Comparison of ENCODE assay signal across 14 cellular contexts in the genomic region with DNA sequence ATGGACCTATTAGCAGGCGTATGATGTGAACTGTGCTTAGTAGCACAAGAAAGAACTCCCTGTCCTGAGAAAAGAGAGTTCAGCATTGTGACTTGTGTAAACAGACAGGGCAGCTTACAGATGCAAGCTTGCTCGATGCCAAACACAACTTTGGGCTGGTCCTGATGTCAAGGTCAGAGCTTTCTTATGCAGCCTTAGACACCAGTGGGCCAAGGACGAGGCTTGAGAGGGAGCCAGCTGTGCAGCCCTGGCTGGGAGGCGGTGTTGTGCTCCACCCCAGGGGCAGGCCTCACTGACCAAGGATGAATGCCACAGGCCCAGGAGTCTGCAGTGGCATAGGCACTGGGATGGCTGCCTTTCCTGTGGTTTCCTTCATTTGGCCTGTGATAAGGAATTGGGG. TPM values are rescaled to one million over a fixed set of nuclear protein-coding genes. Genes with fewer than 3 reads are reported as not detected.
A peak's percentile ranks its signal among the peaks of the same experiment; 100 is the strongest.
DNase-seq lines count a peak whose midpoint lies in the region; ATAC-seq, FAIRE-seq and TF ChIP-seq lines count a peak whose summit lies in the region.
"Had no signal": no experiment of that assay in that cellular context is flagged by ENCODE, and none has a peak within 500 bp of the region (broad histone marks: within the 10 kb centered on the region; RNA-seq: fewer than 3 reads in every experiment).

No MANE protein-coding gene starts in this region.

- H3K9ac ChIP-seq in kidney (ENCODE audit: low read length in 2 of 2), result no peak overlapping the region

- no peak overlapping the region for H3K4me3 ChIP-seq in kidney (ENCODE audit: low read length in 2 of 2)
- no peak overlapping the region for H3K4me3 ChIP-seq in upper lobe of left lung
- H3K4me3 ChIP-seq: GM12878, lung had no signal

- no peak for TF ChIP-seq POLR2A in upper lobe of left lung (IDR thresholded peaks at IDR 0.05)

- H3K36me3 Mint-ChIP-seq in chondrocyte (ENCODE audit: low read depth) (peaks cover 36% of the 10 kb centered on the region), progenitor cell of endocrine pancreas (ENCODE audit: insufficient read depth) (peaks cover 32% of the 10 kb centered on the region)

- H3K27ac Mint-ChIP-seq in chondrocyte (ENCODE audit: unreplicated experiment) (peak overlapping the region; percentile 28), progenitor cell of endocrine pancreas (peak overlapping the region; percentile 70)

- WGBS in upper lobe of left lung, 2 donors, result 55 to 73% methylated on average over 2 to 4 of the region's 4 CpGs

- intact Hi-C loops in kidney (cut with DNase I), result no loop called here

- TF ChIP-seq EP300 in upper lobe of left lung (IDR thresholded peaks at IDR 0.05), result no peak

- H3K27me3 ChIP-seq in upper lobe of left lung, result no peaks in the 10 kb centered on the region

- no peak for DNase-seq in chondrocyte (ENCODE audit: low spot score)
- DNase-seq in kidney, result peak; percentile 78
- DNase-seq in progenitor cell of endocrine pancreas (ENCODE audit: low spot score, unreplicated experiment), result no peak
- peak; percentile 21 to 24 for DNase-seq in upper lobe of left lung
- no peak for DNase-seq in NCI-H510A (lab: John Stamatoyannopoulos, UW)
- DNase-seq in NCI-H345 treated with DMSO at 0.1 percent for 48 hours (lab: John Stamatoyannopoulos, UW; ENCODE audit: unreplicated experiment), result no peak
- DNase-seq: activated CD4-positive, CD25-positive, alpha-beta regulatory T cell treated with anti-CD3 and anti-CD28 coated beads, Interleukin-2, amount 50 U/mL, for 72 hours; cerebellar nuclear complex; NCI-H2029 had no signal

- H3K36me3 ChIP-seq in kidney (ENCODE audit: control insufficient read depth in 1 of 2, insufficient read depth in 2 of 2, low read length in 2 of 2) (peaks cover 48 to 51% of the 10 kb centered on the region in 2 donors), upper lobe of left lung (peaks cover 19 to 72% (median 46%) of the 10 kb centered on the region in 4 donors)

- TF ChIP-seq CTCF in chondrocyte (IDR thresholded peaks at IDR 0.05) (no peak), kidney (IDR thresholded peaks at IDR 0.05; ENCODE audit: borderline replicate concordance, extremely low read depth, insufficient read depth) (no peak), progenitor cell of endocrine pancreas (IDR thresholded peaks at IDR 0.05; ENCODE audit: unreplicated experiment) (no peak), upper lobe of left lung (IDR thresholded peaks at IDR 0.05) (no peak)

- peaks cover 15 to 18% of the 10 kb centered on the region in 2 donors for H3K4me1 ChIP-seq in kidney (ENCODE audit: control insufficient read depth in 1 of 2, insufficient read depth in 1 of 2, low read depth in 1 of 2, low read length in 2 of 2)
- peaks cover 6 to 26% (median 25%) of the 10 kb centered on the region in 4 donors for H3K4me1 ChIP-seq in upper lobe of left lung

- H3K9me3 Mint-ChIP-seq in chondrocyte (ENCODE audit: low read depth), result no peaks in the 10 kb centered on the region
- H3K9me3 Mint-ChIP-seq in progenitor cell of endocrine pancreas (ENCODE audit: low read depth), result no peaks in the 10 kb centered on the region
- H3K9me3 Mint-ChIP-seq: activated naive CD4-positive, alpha-beta T cell treated with anti-CD3 and anti-CD28 coated beads, Interleukin-2, amount 50 U/mL, for 72 hours; CD14-positive monocyte had no signal

- no peak for FAIRE-seq in kidney (lab: Jason Lieb, UNC)
- FAIRE-seq: GM12878 had no signal

- H3K9me3 ChIP-seq in kidney (ENCODE audit: control insufficient read depth in 1 of 2, low read length in 2 of 2) (no peaks in the 10 kb centered on the region), upper lobe of left lung (no peaks in the 10 kb centered on the region)

- H3K27ac ChIP-seq in kidney (ENCODE audit: low read depth in 2 of 2, low read length in 2 of 2) (peak overlapping the region in 1 of 2 donors; percentile 44), upper lobe of left lung (peak overlapping the region in 3 of 4 donors; percentile 5 to 59 (median 46))

- peak in 1 of 2 donors; percentile 23 for ATAC-seq in upper lobe of left lung (ENCODE audit: low FRiP score in 2 of 2)
- no peak for ATAC-seq in GM19463 (IDR thresholded peaks at IDR 0.05; ENCODE audit: unreplicated experiment)
- ATAC-seq: activated naive CD4-positive, alpha-beta T cell treated with anti-CD3 and anti-CD28 coated beads, Interleukin-2, amount 50 U/mL, for 72 hours; GM12878 had no signal

- H3K4me1 Mint-ChIP-seq in chondrocyte (ENCODE audit: low read depth) (peaks cover 50% of the 10 kb centered on the region), progenitor cell of endocrine pancreas (ENCODE audit: low read depth) (peaks cover 11% of the 10 kb centered on the region)

- H3K4me3 Mint-ChIP-seq in chondrocyte (ENCODE audit: unreplicated experiment) (no peak overlapping the region), progenitor cell of endocrine pancreas (ENCODE audit: low read depth) (no peak overlapping the region)
- H3K4me3 Mint-ChIP-seq: CD14-positive monocyte had no signal

- H3K27me3 Mint-ChIP-seq in chondrocyte (ENCODE audit: low read depth) (no peaks in the 10 kb centered on the region), progenitor cell of endocrine pancreas (no peaks in the 10 kb centered on the region)

RNA-seq across cellular contexts. Expression of a gene that starts 35.4 kb away (rescaled TPM):
- total RNA-seq in chondrocyte (28.9 to 34.0 TPM (median 31.4 TPM) in 3 replicates), kidney (119 TPM), progenitor cell of endocrine pancreas (35.3 and 43.2 TPM in 2 replicates), upper lobe of left lung (10 to 100 TPM; 26.2 to 46.5 (median 38.1) TPM)
- 23.0 TPM for polyA plus RNA-seq in kidney (ENCODE audit: insufficient read depth, low read depth, low replicate concordance)

Comparison
In these comparisons a context has a peak if more than half of its experiments do, and no peak if none do; other contexts are left out.
1. DNase-seq: peak in kidney (single experiment) and upper lobe of left lung (2 of 2); none in chondrocyte (single experiment), progenitor cell of endocrine pancreas (single experiment), NCI-H510A (single experiment) and NCI-H345 treated with DMSO at 0.1 percent for 48 hours (single experiment).